24 cellular contexts compared by ENCODE assay signal in genomic region chr16:74757347-74757746, GRCh38. TPM values are rescaled to one million over a fixed set of nuclear protein-coding genes. Genes with fewer than 3 reads are reported as not detected.
"Had no signal": no experiment of that assay in that cellular context is flagged by ENCODE, and none has a peak within 500 bp of the region (broad histone marks: within the 10 kb centered on the region; RNA-seq: fewer than 3 reads in every experiment).

No MANE protein-coding gene starts in this region.

- H3K36me3 ChIP-seq: MG63 had no signal

- H3K9me3 ChIP-seq: MG63, SK-N-SH had no signal

- H3K4me2 ChIP-seq: SK-N-SH had no signal

- H3K27ac ChIP-seq: RWPE1 had no signal

- DNase-seq: Karpas-422, KG1, MG63, MV-4-11, NCI-H1048, NCI-H1105, NCI-H1417, NCI-H1436 treated with DMSO at 0.1 percent for 48 hours, NCI-H1694, NCI-H187 treated with DMSO at 0.1 percent for 48 hours, NCI-H2029 treated with DMSO at 0.1 percent for 48 hours, NCI-H2171 treated with DMSO at 0.1 percent for 48 hours, NCI-H345, NCI-H446 treated with DMSO at 0.1 percent for 48 hours, NCI-H510A treated with DMSO at 0.1 percent for 48 hours, NCI-H69, NCI-H774, PC-3, SHP77, SK-N-SH, SW 1271 had no signal

- H3K27me3 ChIP-seq: MG63 had no signal

- H3K9ac ChIP-seq: SK-N-SH had no signal

- ATAC-seq: Panc1, PC-3 had no signal

- H3K4me3 ChIP-seq: MG63 had no signal

RNA-seq across cellular contexts. Expression of gene FA2H, which starts 17.3 kb away (rescaled TPM):
- total RNA-seq: SK-MEL-5 had no signal
- polyA plus RNA-seq: SK-N-SH had no signal
